In the genomic region with DNA sequence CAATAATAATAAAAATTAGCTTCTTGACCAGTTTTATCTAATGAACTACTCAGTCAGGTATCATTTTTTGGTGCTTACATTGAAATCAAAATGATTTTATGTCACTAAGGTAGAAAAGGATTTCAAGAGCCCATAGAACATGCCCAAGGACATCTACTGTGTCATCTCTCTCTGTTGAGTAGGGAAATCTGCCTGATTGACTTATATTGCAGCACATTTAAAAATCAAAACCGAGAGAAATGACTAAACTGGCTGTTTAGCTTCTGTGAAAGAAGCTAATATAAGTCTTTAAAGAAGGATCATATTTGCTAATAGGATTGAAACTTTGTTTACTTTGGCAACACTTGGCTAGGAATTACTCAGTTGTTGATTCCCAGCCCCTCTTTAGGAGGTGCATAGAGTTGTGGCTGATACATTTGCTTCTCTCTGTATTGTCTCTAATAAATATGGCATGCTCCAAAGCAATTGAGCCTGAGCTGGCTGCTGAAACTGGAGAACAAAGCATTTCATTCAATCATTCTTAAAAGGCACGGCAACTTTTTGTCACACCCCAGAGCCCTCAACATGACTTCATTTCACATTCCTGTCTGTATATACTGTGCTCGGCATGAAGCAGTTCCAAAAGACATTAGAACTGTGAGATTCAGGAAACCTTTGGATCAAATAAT, we compare ENCODE assay signal across 16 cellular contexts.
DNase-seq lines count a peak whose midpoint lies in the region; TF ChIP-seq lines count a peak whose summit lies in the region.
"Had no signal": no experiment of that assay in that cellular context is flagged by ENCODE, and none has a peak within 500 bp of the region (broad histone marks: within the 10 kb centered on the region; RNA-seq: fewer than 3 reads in every experiment).

No MANE protein-coding gene starts in this region.

- CTCF ChIA-PET in GM10248 (lab: Yijun Ruan, JAX): interaction anchor here (1.3 kb wide), 1 partner anchor 15 kb away, joined by 3 read pairs; no protein-coding TSS in a partner anchor

- H3K4me3 ChIP-seq in epithelial cell of esophagus (ENCODE audit: low read length): no peak overlapping the region
- H3K4me3 ChIP-seq: adrenal gland, tibial artery had no signal

- POLR2A ChIA-PET in GM10248 (lab: Yijun Ruan, JAX): no interaction called here

- TF ChIP-seq CTCF in epithelial cell of esophagus (IDR thresholded peaks at IDR 0.05; ENCODE audit: insufficient read depth, low read depth, low read length, missing control alignments) (no peak), GM10248 (IDR thresholded peaks at IDR 0.05; ENCODE audit: control extremely low read depth, extremely low read depth, low read depth, missing control alignments) (no peak)

- peak; percentile 10 for DNase-seq in NCI-H2196 (lab: John Stamatoyannopoulos, UW; ENCODE audit: unreplicated experiment)
- no peak for DNase-seq in NCI-H2196 treated with DMSO at 0.1 percent for 48 hours (lab: John Stamatoyannopoulos, UW; ENCODE audit: unreplicated experiment)
- peak; percentile 57 for DNase-seq in NCI-H345 treated with DMSO at 0.1 percent for 48 hours (lab: John Stamatoyannopoulos, UW; ENCODE audit: unreplicated experiment)
- peak; percentile 4 for DNase-seq in epithelial cell of esophagus (ENCODE audit: low read depth)
- peak; percentile 37 for DNase-seq in retina
- DNase-seq in stimulated activated CD4-positive, alpha-beta T cell treated with anti-CD3 and anti-CD28 coated beads, Interleukin-15, amount 100 ng/mL, for 24 hours: no peak
- DNase-seq in activated CD8-positive, alpha-beta memory T cell treated with anti-CD3 and anti-CD28 coated beads for 24 hours: no peak
- no peak for DNase-seq in GM10248 (ENCODE audit: extremely low spot score)
- DNase-seq: activated CD4-positive, CD25-positive, alpha-beta regulatory T cell treated with anti-CD3 and anti-CD28 coated beads, Interleukin-2, amount 50 U/mL, for 72 hours; activated T-cell treated with anti-CD3 and anti-CD28 coated beads, Interleukin-2, amount 50 U/mL, for 1 hour; adrenal gland; Caco-2; dermis blood vessel endothelial cell; NCI-H1436 treated with DMSO at 0.1 percent for 48 hours; stimulated activated CD8-positive, alpha-beta memory T cell treated with anti-CD3 and anti-CD28 coated beads, Interleukin-4, amount 100 ng/mL, for 48 hours; tibial artery had no signal

Comparison
In these comparisons a context has a peak if more than half of its experiments do, and no peak if none do; other contexts are left out.
1. DNase-seq: peak in NCI-H2196 (single experiment), NCI-H345 treated with DMSO at 0.1 percent for 48 hours (single experiment), epithelial cell of esophagus (single experiment) and retina (single experiment); none in NCI-H2196 treated with DMSO at 0.1 percent for 48 hours (single experiment), stimulated activated CD4-positive, alpha-beta T cell treated with anti-CD3 and anti-CD28 coated beads, Interleukin-15, amount 100 ng/mL, for 24 hours (single experiment), activated CD8-positive, alpha-beta memory T cell treated with anti-CD3 and anti-CD28 coated beads for 24 hours (single experiment) and GM10248 (single experiment).